18 cellular contexts compared by ENCODE assay signal in the genomic region with DNA sequence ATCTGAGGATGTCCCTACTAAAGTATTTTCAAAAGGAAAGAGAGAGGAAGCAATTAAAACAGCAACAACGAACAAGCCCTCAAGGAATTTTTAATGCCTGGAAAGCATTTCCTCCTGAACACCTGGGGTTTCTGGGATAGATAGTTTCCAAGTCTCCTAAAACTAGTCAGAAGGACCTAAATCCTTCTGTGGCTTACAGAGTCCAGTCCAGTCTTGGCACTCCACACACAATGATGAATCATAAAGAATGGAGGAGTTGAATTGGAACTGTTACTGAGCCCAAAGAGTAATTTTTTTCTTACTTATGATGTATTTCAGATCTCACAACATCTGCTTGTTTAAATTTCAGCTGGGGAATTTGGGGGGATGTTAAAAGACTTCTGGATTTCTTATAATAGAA.
DNase-seq lines count a peak whose midpoint lies in the region; ATAC-seq and TF ChIP-seq lines count a peak whose summit lies in the region.
"Had no signal": no experiment of that assay in that cellular context is flagged by ENCODE, and none has a peak within 500 bp of the region (broad histone marks: within the 10 kb centered on the region; RNA-seq: fewer than 3 reads in every experiment).

No MANE protein-coding gene starts in this region.

- DNase-seq in AG08395 (ENCODE audit: low spot score) (peak; percentile 84), LHCN-M2 (ENCODE audit: low read depth) (peak; percentile 76), cardiac fibroblast (ENCODE audit: low read depth in 2 of 2) (peak; percentile 62 to 67), kidney glomerular epithelial cell (lab: John Stamatoyannopoulos, UW) (peak; percentile 39), natural killer cell (no peak), SIG-M5 treated with dmso at 0.1 percent for 504 hours (lab: John Stamatoyannopoulos, UW; ENCODE audit: unreplicated experiment) (no peak)
- DNase-seq: activated CD4-positive, alpha-beta memory T cell treated with anti-CD3 and anti-CD28 coated beads, Interleukin-2, amount 10 ng/mL, durations not matched to agents 7 days and 5 days; activated effector memory CD4-positive, alpha-beta T cell treated with Interleukin-2 at 50 U/mL for 16 hours; caudate nucleus; OCI-M1; stimulated activated CD4-positive, alpha-beta T cell treated with anti-CD3 and anti-CD28 coated beads, Interleukin-4, amount 100 ng/mL, for 24 hours; stimulated activated naive CD4-positive, alpha-beta T cell had no signal

- H3K27ac Mint-ChIP-seq in natural killer cell: no peak overlapping the region
- H3K27ac Mint-ChIP-seq: activated CD4-positive, alpha-beta memory T cell treated with anti-CD3 and anti-CD28 coated beads, Interleukin-2, amount 10 ng/mL, durations not matched to agents 7 days and 5 days; T-helper 1 cell treated with Interleukin-12 subunit alpha and Interleukin-12 subunit beta and Interleukin-4 antibody, amounts not matched to agents 30 μg/mL and 1 μg/mL, for 36 hours had no signal

- no peak overlapping the region for H3K4me3 ChIP-seq in cardiac fibroblast (replicated peaks in 1 of 2; ENCODE audit: low read depth in 2 of 2, low read length in 2 of 2)
- H3K4me3 ChIP-seq: BLaER1, esophagus muscularis mucosa, vagina had no signal

- no peak for ATAC-seq in natural killer cell
- ATAC-seq in GM21423 (IDR thresholded peaks at IDR 0.05; ENCODE audit: unreplicated experiment): no peak
- ATAC-seq in HG02588 (IDR thresholded peaks at IDR 0.05; ENCODE audit: unreplicated experiment): no peak

- no peaks in the 10 kb centered on the region for H3K36me3 Mint-ChIP-seq in natural killer cell

- H3K9me3 Mint-ChIP-seq in natural killer cell: no peaks in the 10 kb centered on the region
- H3K9me3 Mint-ChIP-seq: activated CD4-positive, alpha-beta memory T cell treated with anti-CD3 and anti-CD28 coated beads, Interleukin-2, amount 10 ng/mL, durations not matched to agents 7 days and 5 days; T-helper 1 cell treated with Interleukin-12 subunit alpha and Interleukin-12 subunit beta and Interleukin-4 antibody, amounts not matched to agents 30 μg/mL and 1 μg/mL, for 36 hours had no signal

- no peak for TF ChIP-seq CTCF in cardiac fibroblast (IDR thresholded peaks at IDR 0.05; ENCODE audit: low read depth, low read length)
- no peak for TF ChIP-seq CTCF in natural killer cell (IDR thresholded peaks at IDR 0.05)

- peaks cover 0 to 7% of the 10 kb centered on the region in 2 donors for H3K27me3 Mint-ChIP-seq in natural killer cell (ENCODE audit: low read depth in 2 of 2)
- H3K27me3 Mint-ChIP-seq: activated CD4-positive, alpha-beta memory T cell treated with anti-CD3 and anti-CD28 coated beads, Interleukin-2, amount 10 ng/mL, durations not matched to agents 7 days and 5 days had no signal

- peaks cover 0 to 6% of the 10 kb centered on the region in 2 donors for H3K4me1 Mint-ChIP-seq in natural killer cell
- H3K4me1 Mint-ChIP-seq: activated CD4-positive, alpha-beta memory T cell treated with anti-CD3 and anti-CD28 coated beads, Interleukin-2, amount 10 ng/mL, durations not matched to agents 7 days and 5 days had no signal

- intact Hi-C loops in natural killer cell (cut with micrococcal nuclease): no loop called here

- H3K4me3 Mint-ChIP-seq in natural killer cell: no peak overlapping the region
- H3K4me3 Mint-ChIP-seq: activated CD4-positive, alpha-beta memory T cell treated with anti-CD3 and anti-CD28 coated beads, Interleukin-2, amount 10 ng/mL, durations not matched to agents 7 days and 5 days; T-helper 1 cell treated with Interleukin-12 subunit alpha and Interleukin-12 subunit beta and Interleukin-4 antibody, amounts not matched to agents 30 μg/mL and 1 μg/mL, for 36 hours had no signal

Comparison
In these comparisons a context has a peak if more than half of its experiments do, and no peak if none do; other contexts are left out.
1. DNase-seq: peak in AG08395 (single experiment), LHCN-M2 (single experiment), cardiac fibroblast (2 of 2) and kidney glomerular epithelial cell (single experiment); none in natural killer cell (single experiment) and SIG-M5 treated with dmso at 0.1 percent for 504 hours (single experiment).